1 cellular context compared by ENCODE assay signal in genomic region chr6:32609731-32610640, GRCh38.
TF ChIP-seq lines count a peak whose summit lies in the region.

No MANE protein-coding gene starts in this region.

TF ChIP-seq in HepG2, 621 proteins besides CTCF, POLR2A, EP300 and RAD21:
- TF ChIP-seq ZBTB21 (CRISPR knock-in tag; IDR thresholded peaks at IDR 0.05): no peak
- TF ChIP-seq FOSL2 (CRISPR knock-in tag; IDR thresholded peaks at IDR 0.05): 0 out of 2 replicates have a peak, but pooled peaks have one; percentile 22
- peak; percentile 26; the same call in 1 of the 2 replicates for TF ChIP-seq CREM (IDR thresholded peaks at IDR 0.05)
- TF ChIP-seq CREM (CRISPR knock-in tag; IDR thresholded peaks at IDR 0.05): no peak
- TF ChIP-seq ATF1 (CRISPR knock-in tag; IDR thresholded peaks at IDR 0.05): peak; percentile 42; the same call in 1 of the 2 replicates
- TF ChIP-seq, protein P1, sequence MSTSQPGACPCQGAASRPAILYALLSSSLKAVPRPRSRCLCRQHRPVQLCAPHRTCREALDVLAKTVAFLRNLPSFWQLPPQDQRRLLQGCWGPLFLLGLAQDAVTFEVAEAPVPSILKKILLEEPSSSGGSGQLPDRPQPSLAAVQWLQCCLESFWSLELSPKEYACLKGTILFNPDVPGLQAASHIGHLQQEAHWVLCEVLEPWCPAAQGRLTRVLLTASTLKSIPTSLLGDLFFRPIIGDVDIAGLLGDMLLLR (CRISPR knock-in tag; IDR thresholded peaks at IDR 0.05): no peak
- peak; percentile 56 for TF ChIP-seq NFYC (CRISPR knock-in tag; IDR thresholded peaks at IDR 0.05)
- TF ChIP-seq CREB1 (IDR thresholded peaks at IDR 0.05): no peak
- peak; percentile 89 for TF ChIP-seq CREB1 (CRISPR knock-in tag; IDR thresholded peaks at IDR 0.05)
- peak; percentile 99 for TF ChIP-seq RFXAP (CRISPR knock-in tag; IDR thresholded peaks at IDR 0.05; ENCODE audit: borderline replicate concordance)
- peak; percentile 99 for TF ChIP-seq RFXANK (CRISPR knock-in tag; IDR thresholded peaks at IDR 0.05)
- peak; percentile 98 for TF ChIP-seq RFX5 (IDR thresholded peaks at IDR 0.05; ENCODE audit: low read depth, low read length)
- TF ChIP-seq NFYB (CRISPR knock-in tag; IDR thresholded peaks at IDR 0.05): peak; percentile 49; the same call in 1 of the 2 replicates
- 0 out of 2 replicates have a peak, but pooled peaks have one; percentile 18 for TF ChIP-seq BCL6 (CRISPR knock-in tag; IDR thresholded peaks at IDR 0.05)
- TF ChIP-seq ZNF576 (CRISPR knock-in tag; IDR thresholded peaks at IDR 0.05): no peak
TF ChIP-seq in HepG2: peak in this region for 10.
